In the genomic region with DNA sequence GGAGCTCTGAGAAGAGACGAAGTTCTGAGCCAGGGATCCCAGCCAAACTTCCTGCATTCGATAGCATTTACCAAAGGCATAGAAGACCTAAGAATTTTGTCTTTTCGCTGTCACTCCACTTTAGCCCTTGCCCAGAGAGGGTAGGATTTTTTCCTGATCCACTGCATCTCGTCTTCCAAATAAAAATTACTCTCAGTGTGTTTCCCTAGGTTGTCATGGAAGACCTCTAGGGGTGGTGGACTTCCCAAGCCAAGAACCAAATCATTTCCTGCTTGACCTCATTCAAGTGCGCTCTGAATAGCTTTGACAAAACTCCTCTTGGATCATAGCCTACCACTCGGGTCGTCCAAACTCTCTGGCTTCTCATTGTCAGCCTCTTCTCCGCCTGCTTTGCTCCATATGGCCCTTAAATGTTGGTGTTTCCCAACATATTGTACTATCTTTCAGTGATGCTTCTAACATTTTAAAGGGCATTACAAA, we compare ENCODE assay signal across 8 cellular contexts. TPM values are rescaled to one million over a fixed set of nuclear protein-coding genes. Genes with fewer than 3 reads are reported as not detected.
DNase-seq lines count a peak whose midpoint lies in the region; ATAC-seq and TF ChIP-seq lines count a peak whose summit lies in the region.

No MANE protein-coding gene starts in this region.

- TF ChIP-seq POLR2A in erythroblast (IDR thresholded peaks at IDR 0.05; ENCODE audit: low read length) = no peak

- peaks cover 0 to 30% of the 10 kb centered on the region in 2 donors for H3K36me3 ChIP-seq in ascending aorta
- no peaks in the 10 kb centered on the region for H3K36me3 ChIP-seq in kidney epithelial cell (ENCODE audit: control insufficient read depth, insufficient read depth, low read length)
- H3K36me3 ChIP-seq in thoracic aorta = peaks cover 6% of the 10 kb centered on the region

- no peak for TF ChIP-seq CTCF in ascending aorta (IDR thresholded peaks at IDR 0.05)
- no peak for TF ChIP-seq CTCF in kidney epithelial cell (IDR thresholded peaks at IDR 0.05; ENCODE audit: insufficient read depth, low read length, poor library complexity, severe bottlenecking)
- peak; percentile 9 for TF ChIP-seq CTCF in thoracic aorta (IDR thresholded peaks at IDR 0.05)

- H3K36me3 Mint-ChIP-seq in activated naive CD4-positive, alpha-beta T cell treated with anti-CD3 and anti-CD28 coated beads, Interleukin-2, amount 50 U/mL, for 24 hours = peaks cover 18% of the 10 kb centered on the region

- DNase-seq in activated naive CD4-positive, alpha-beta T cell treated with anti-CD3 and anti-CD28 coated beads, Interleukin-2, amount 50 U/mL, for 16 hours = no peak
- DNase-seq in ascending aorta (ENCODE audit: low spot score in 2 of 2) = no peak
- no peak for DNase-seq in kidney epithelial cell (ENCODE audit: low read depth)
- DNase-seq in thoracic aorta (ENCODE audit: low spot score) = no peak
- no peak for DNase-seq in erythroblast (lab: John Stamatoyannopoulos, UW)
- DNase-seq in NCI-H2227 treated with DMSO at 0.1 percent for 48 hours (lab: John Stamatoyannopoulos, UW) = no peak

- no peak overlapping the region for H3K27ac Mint-ChIP-seq in activated naive CD4-positive, alpha-beta T cell treated with anti-CD3 and anti-CD28 coated beads, Interleukin-2, amount 50 U/mL, for 24 hours

- H3K27ac ChIP-seq in ascending aorta (peak overlapping the region; percentile 86 to 89), thoracic aorta (peak overlapping the region; percentile 79)

- H3K4me3 Mint-ChIP-seq in activated naive CD4-positive, alpha-beta T cell treated with anti-CD3 and anti-CD28 coated beads, Interleukin-2, amount 50 U/mL, for 24 hours = peak overlapping the region; percentile 97

- no peaks in the 10 kb centered on the region for H3K27me3 Mint-ChIP-seq in activated naive CD4-positive, alpha-beta T cell treated with anti-CD3 and anti-CD28 coated beads, Interleukin-2, amount 50 U/mL, for 24 hours

- H3K4me3 ChIP-seq in ascending aorta (peak overlapping the region; percentile 70 to 99), kidney epithelial cell (ENCODE audit: low read depth, low read length) (peak overlapping the region; percentile 5), thoracic aorta (peak overlapping the region; percentile 98)

- no peaks in the 10 kb centered on the region for H3K9me3 Mint-ChIP-seq in activated naive CD4-positive, alpha-beta T cell treated with anti-CD3 and anti-CD28 coated beads, Interleukin-2, amount 50 U/mL, for 24 hours

- peaks cover 42% of the 10 kb centered on the region for H3K4me1 Mint-ChIP-seq in activated naive CD4-positive, alpha-beta T cell treated with anti-CD3 and anti-CD28 coated beads, Interleukin-2, amount 50 U/mL, for 24 hours

- intact Hi-C loops in ascending aorta (cut with DNase I) = loop anchor here (1.0 to 2.0 kb wide), 4 partner anchors 16 to 315 kb away; a partner anchor contains a TSS

- H3K27me3 ChIP-seq in ascending aorta (no peaks in the 10 kb centered on the region), kidney epithelial cell (ENCODE audit: control insufficient read depth, insufficient read depth, low read length) (no peaks in the 10 kb centered on the region), thoracic aorta (replicated peaks; ENCODE audit: insufficient read depth) (no peaks in the 10 kb centered on the region)

- H3K4me1 ChIP-seq in ascending aorta (peaks cover 7 to 26% of the 10 kb centered on the region in 2 donors), thoracic aorta (ENCODE audit: control insufficient read depth in 1 of 2, low read depth in 2 of 2) (peaks cover 22 to 25% of the 10 kb centered on the region in 2 donors)

- ATAC-seq in thoracic aorta (ENCODE audit: insufficient number of reproducible peaks, low FRiP score, low read depth) (peak; percentile 80), GM21447 (IDR thresholded peaks at IDR 0.05; ENCODE audit: unreplicated experiment) (no peak)

- H3K9me3 ChIP-seq in ascending aorta = no peaks in the 10 kb centered on the region
- no peaks in the 10 kb centered on the region for H3K9me3 ChIP-seq in thoracic aorta

RNA-seq across cellular contexts. Expression of a gene that starts 0.4 kb away (rescaled TPM):
- total RNA-seq in ascending aorta (2.3 TPM), kidney epithelial cell (14.1 and 16.2 TPM in 2 replicates), thoracic aorta (10 to 100 TPM; 20.7 to 28.7 TPM)

RNA-seq across cellular contexts. Expression of a gene that starts 16.5 kb away (rescaled TPM):
- total RNA-seq in ascending aorta (3.7 TPM), kidney epithelial cell (40.1 and 43.0 TPM in 2 replicates), thoracic aorta (10 to 100 TPM; 13.8 to 34.2 TPM)

RNA-seq across cellular contexts. Expression of a gene that starts 59.1 kb away (rescaled TPM):
- total RNA-seq in ascending aorta (0.43 TPM), kidney epithelial cell (4.2 and 7.6 TPM in 2 replicates), thoracic aorta (10 to 100 TPM; 13.4 to 17.0 TPM)

Comparison
In these comparisons a context has a peak if more than half of its experiments do, and no peak if none do; other contexts are left out.
1. H3K4me3 ChIP-seq: peak in every context shown above with its lines; median percentile 98 in thoracic aorta; 84 in ascending aorta; 5 in kidney epithelial cell.